Comparison of ENCODE assay signal across 1 cellular context in the genomic region with DNA sequence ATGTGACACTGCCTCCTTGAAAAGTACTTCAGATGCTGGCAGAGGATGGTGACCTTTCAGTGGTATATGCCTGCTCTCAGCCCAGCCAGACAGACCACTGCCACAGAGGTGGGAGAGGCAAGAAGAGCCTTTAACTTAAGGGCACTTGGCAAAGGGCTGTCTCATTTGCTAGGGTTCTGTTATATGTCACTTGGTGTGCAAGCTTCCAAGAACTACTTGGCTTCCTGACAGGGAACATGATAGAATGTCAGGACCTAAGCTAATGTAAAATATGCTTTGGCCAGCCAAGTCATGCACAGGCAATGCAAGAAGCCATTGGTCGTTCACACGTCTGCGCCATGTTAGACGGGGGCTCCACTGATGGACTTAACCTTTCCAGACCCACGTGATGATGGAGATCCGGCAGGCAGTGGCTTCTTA.
TF ChIP-seq lines count a peak whose summit lies in the region.

No MANE protein-coding gene starts in this region.

TF ChIP-seq in SK-N-SH treated with all-trans-retinoic acid at 6 μM for 48 hours, 23 proteins besides CTCF, POLR2A, EP300 and RAD21 (continued from another document):
- TF ChIP-seq, protein P1, sequence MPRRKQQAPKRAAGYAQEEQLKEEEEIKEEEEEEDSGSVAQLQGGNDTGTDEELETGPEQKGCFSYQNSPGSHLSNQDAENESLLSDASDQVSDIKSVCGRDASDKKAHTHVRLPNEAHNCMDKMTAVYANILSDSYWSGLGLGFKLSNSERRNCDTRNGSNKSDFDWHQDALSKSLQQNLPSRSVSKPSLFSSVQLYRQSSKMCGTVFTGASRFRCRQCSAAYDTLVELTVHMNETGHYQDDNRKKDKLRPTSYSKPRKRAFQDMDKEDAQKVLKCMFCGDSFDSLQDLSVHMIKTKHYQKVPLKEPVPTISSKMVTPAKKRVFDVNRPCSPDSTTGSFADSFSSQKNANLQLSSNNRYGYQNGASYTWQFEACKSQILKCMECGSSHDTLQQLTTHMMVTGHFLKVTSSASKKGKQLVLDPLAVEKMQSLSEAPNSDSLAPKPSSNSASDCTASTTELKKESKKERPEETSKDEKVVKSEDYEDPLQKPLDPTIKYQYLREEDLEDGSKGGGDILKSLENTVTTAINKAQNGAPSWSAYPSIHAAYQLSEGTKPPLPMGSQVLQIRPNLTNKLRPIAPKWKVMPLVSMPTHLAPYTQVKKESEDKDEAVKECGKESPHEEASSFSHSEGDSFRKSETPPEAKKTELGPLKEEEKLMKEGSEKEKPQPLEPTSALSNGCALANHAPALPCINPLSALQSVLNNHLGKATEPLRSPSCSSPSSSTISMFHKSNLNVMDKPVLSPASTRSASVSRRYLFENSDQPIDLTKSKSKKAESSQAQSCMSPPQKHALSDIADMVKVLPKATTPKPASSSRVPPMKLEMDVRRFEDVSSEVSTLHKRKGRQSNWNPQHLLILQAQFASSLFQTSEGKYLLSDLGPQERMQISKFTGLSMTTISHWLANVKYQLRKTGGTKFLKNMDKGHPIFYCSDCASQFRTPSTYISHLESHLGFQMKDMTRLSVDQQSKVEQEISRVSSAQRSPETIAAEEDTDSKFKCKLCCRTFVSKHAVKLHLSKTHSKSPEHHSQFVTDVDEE (CRISPR knock-in tag; IDR thresholded peaks at IDR 0.05), result 0 out of 2 replicates have a peak, but pooled peaks have one; percentile 34
- TF ChIP-seq ZFP30 (CRISPR knock-in tag; IDR thresholded peaks at IDR 0.05), result no peak
- no peak for TF ChIP-seq ZC3H10 (CRISPR knock-in tag; IDR thresholded peaks at IDR 0.05)
- no peak for TF ChIP-seq RARB (CRISPR knock-in tag; IDR thresholded peaks at IDR 0.05)
- TF ChIP-seq SNAI2 (CRISPR knock-in tag; IDR thresholded peaks at IDR 0.05), result peak; percentile 24; the same call in 1 of the 2 replicates
